ENCODE assay signal across 23 cellular contexts in genomic region chr4:90187148-90187884, GRCh38.
A peak's percentile ranks its signal among the peaks of the same experiment; 100 is the strongest.
DNase-seq lines count a peak whose midpoint lies in the region; TF ChIP-seq lines count a peak whose summit lies in the region.
"Had no signal": no experiment of that assay in that cellular context is flagged by ENCODE, and none has a peak within 500 bp of the region (broad histone marks: within the 10 kb centered on the region; RNA-seq: fewer than 3 reads in every experiment).

No MANE protein-coding gene starts in this region.

- WGBS in neuronal stem cell (ENCODE audit: extremely low coverage in 2 of 2, insufficient read length in 2 of 2, insufficient replicate concordance in 1 of 2), 2 donors: 100% methylated on average over 1 of the region's 5 CpGs; no CpG with 5 or more reads in 1 of the 2 donors

- H3K4ac ChIP-seq in neuronal stem cell (ENCODE audit: low read length): no peak overlapping the region

- no peaks in the 10 kb centered on the region for H3K9me3 ChIP-seq in neuronal stem cell (replicated peaks in 1 of 2; ENCODE audit: control insufficient read depth in 2 of 2, insufficient read depth in 1 of 2, low read depth in 1 of 2, low read length in 2 of 2)
- no peaks in the 10 kb centered on the region for H3K9me3 ChIP-seq in tibial artery
- H3K9me3 ChIP-seq: BLaER1 treated with 17β-estradiol and CSF1 and Interleukin-3, amounts not matched to agents 10 nM and 100 nM; right atrium auricular region had no signal

- H3K27me3 ChIP-seq in neuronal stem cell (ENCODE audit: control insufficient read depth in 3 of 3, insufficient read depth in 3 of 3, low read depth in 1 of 3, low read length in 3 of 3) (no peaks in the 10 kb centered on the region), tibial artery (no peaks in the 10 kb centered on the region)
- H3K27me3 ChIP-seq: BLaER1 treated with 17β-estradiol and CSF1 and Interleukin-3, amounts not matched to agents 10 nM and 100 nM; right atrium auricular region had no signal

- H3K14ac ChIP-seq in neuronal stem cell (ENCODE audit: low read length): no peak overlapping the region

- no peak overlapping the region for H4K91ac ChIP-seq in neuronal stem cell (ENCODE audit: low read depth, low read length, poor library complexity)

- H3K18ac ChIP-seq in neuronal stem cell (ENCODE audit: low read length): no peak overlapping the region

- H4K8ac ChIP-seq in neuronal stem cell (ENCODE audit: low read depth, low read length): no peak overlapping the region

- no peak overlapping the region for H2BK12ac ChIP-seq in neuronal stem cell (ENCODE audit: low read length)

- no peak overlapping the region for H2BK5ac ChIP-seq in neuronal stem cell (ENCODE audit: low read length)

- H3K4me2 ChIP-seq in neuronal stem cell (ENCODE audit: insufficient read depth, low read length, poor library complexity, severe bottlenecking): no peak overlapping the region
- H3K4me2 ChIP-seq: BLaER1 treated with 17β-estradiol and CSF1 and Interleukin-3, amounts not matched to agents 10 nM and 100 nM; KMS-11 had no signal

- H2AK5ac ChIP-seq in neuronal stem cell (ENCODE audit: low read depth, low read length): no peak overlapping the region

- H2AFZ ChIP-seq in neuronal stem cell (ENCODE audit: low read length): peak overlapping the region; percentile 23

- DNase-seq in NCI-H345 (lab: John Stamatoyannopoulos, UW) (peak; percentile 36), NCI-H345 treated with DMSO at 0.1 percent for 48 hours (lab: John Stamatoyannopoulos, UW; ENCODE audit: unreplicated experiment) (no peak), NCI-H1105 (lab: John Stamatoyannopoulos, UW) (peak; percentile 62), NCI-H2171 treated with DMSO at 0.1 percent for 48 hours (lab: John Stamatoyannopoulos, UW) (peak; percentile 87), neuronal stem cell (ENCODE audit: low spot score) (no peak), tibial artery (no peak), SIG-M5 treated with dmso at 0.1 percent for 504 hours (lab: John Stamatoyannopoulos, UW; ENCODE audit: unreplicated experiment) (no peak), NOMO-1 treated with DMSO at 0.1 percent for 48 hours (lab: John Stamatoyannopoulos, UW; ENCODE audit: unreplicated experiment) (no peak)
- DNase-seq: activated CD4-positive, alpha-beta T cell treated with anti-CD3 and anti-CD28 coated beads, Interleukin-2, amount 50 U/mL, for 4 hours; activated naive CD4-positive, alpha-beta T cell treated with anti-CD3 and anti-CD28 coated beads, Interleukin-2, amount 10 ng/mL, durations not matched to agents 7 days and 5 days; activated T-cell treated with anti-CD3 and anti-CD28 coated beads, Interleukin-2, amount 50 U/mL, for 24 hours; endodermal cell; H9; head of caudate nucleus; left ventricle myocardium superior; Right ventricle myocardium superior; stimulated activated CD4-positive, alpha-beta T cell treated with anti-CD3 and anti-CD28 coated beads, Interleukin-15, amount 100 ng/mL, for 24 hours; stimulated activated naive CD4-positive, alpha-beta T cell treated with Interleukin-2 at 50 U/mL for 16 hours; trophoblast cell had no signal

- no peaks in the 10 kb centered on the region for H3K79me1 ChIP-seq in neuronal stem cell (ENCODE audit: low read depth, low read length)

- H3K4me3 ChIP-seq in neuronal stem cell (ENCODE audit: low read length in 2 of 2) (no peak overlapping the region), tibial artery (no peak overlapping the region)
- H3K4me3 ChIP-seq: BLaER1 treated with 17β-estradiol and CSF1 and Interleukin-3, amounts not matched to agents 10 nM and 100 nM; right atrium auricular region had no signal

- H3K36me3 ChIP-seq in neuronal stem cell (replicated peaks in 1 of 2; ENCODE audit: control insufficient read depth in 2 of 2, insufficient read depth in 2 of 2, low read length in 2 of 2) (no peaks in the 10 kb centered on the region), tibial artery (no peaks in the 10 kb centered on the region)
- H3K36me3 ChIP-seq: BLaER1 treated with 17β-estradiol and CSF1 and Interleukin-3, amounts not matched to agents 10 nM and 100 nM; right atrium auricular region had no signal

- H3K4me1 ChIP-seq in neuronal stem cell (ENCODE audit: control insufficient read depth in 2 of 2, insufficient read depth in 1 of 2, low read depth in 1 of 2, low read length in 2 of 2): no peaks in the 10 kb centered on the region
- no peaks in the 10 kb centered on the region for H3K4me1 ChIP-seq in tibial artery

- no peak overlapping the region for H2BK120ac ChIP-seq in neuronal stem cell (ENCODE audit: low read depth, low read length)

- intact Hi-C loops in tibial artery (cut with DNase I; ENCODE audit: low total_unique reads): no loop called here

- no peak for TF ChIP-seq CTCF in tibial artery (IDR thresholded peaks at IDR 0.05)

- H3K27ac ChIP-seq in neuronal stem cell (replicated peaks; ENCODE audit: low read length) (no peak overlapping the region), tibial artery (no peak overlapping the region)
- H3K27ac ChIP-seq: BLaER1 treated with 17β-estradiol and CSF1 and Interleukin-3, amounts not matched to agents 10 nM and 100 nM; KMS-11; VCaP had no signal

- H3K9ac ChIP-seq in neuronal stem cell (ENCODE audit: low read depth, low read length, poor library complexity): no peak overlapping the region
- H3K9ac ChIP-seq: BLaER1 treated with 17β-estradiol and CSF1 and Interleukin-3, amounts not matched to agents 10 nM and 100 nM; KMS-11 had no signal

- H3K23ac ChIP-seq in neuronal stem cell (ENCODE audit: low read depth, low read length, poor library complexity): no peak overlapping the region

- no peak overlapping the region for H2BK15ac ChIP-seq in neuronal stem cell (ENCODE audit: low read length)

Comparison
In these comparisons a context has a peak if more than half of its experiments do, and no peak if none do; other contexts are left out.
1. DNase-seq: peak in NCI-H345 (single experiment), NCI-H1105 (single experiment) and NCI-H2171 treated with DMSO at 0.1 percent for 48 hours (single experiment); none in NCI-H345 treated with DMSO at 0.1 percent for 48 hours (single experiment), neuronal stem cell (single experiment), tibial artery (0 of 2), SIG-M5 treated with dmso at 0.1 percent for 504 hours (single experiment) and NOMO-1 treated with DMSO at 0.1 percent for 48 hours (single experiment).